In genomic region chr6:125947581-125947980, GRCh38 we compare ENCODE assay signal across 14 cellular contexts. TPM values are rescaled to one million over a fixed set of nuclear protein-coding genes. Genes with fewer than 3 reads are reported as not detected.
A peak's percentile ranks its signal among the peaks of the same experiment; 100 is the strongest.
DNase-seq lines count a peak whose midpoint lies in the region; ATAC-seq, FAIRE-seq and TF ChIP-seq lines count a peak whose summit lies in the region.
"Had no signal": no experiment of that assay in that cellular context is flagged by ENCODE, and none has a peak within 500 bp of the region (broad histone marks: within the 10 kb centered on the region; RNA-seq: fewer than 3 reads in every experiment).

No MANE protein-coding gene starts in this region.

- ATAC-seq in A549 (peak in 1 of 2 experiments; percentile 54; a peak in 3 of 6 replicates), IMR-90 (ENCODE audit: low read depth) (no peak)
- no peak for ATAC-seq in CD8-positive, alpha-beta T cell

- no peak overlapping the region for H3K4me3 Mint-ChIP-seq in CD8-positive, alpha-beta T cell

- peaks cover 89% of the 10 kb centered on the region for H3K4me1 ChIP-seq in A549
- peaks cover 26% of the 10 kb centered on the region for H3K4me1 ChIP-seq in IMR-90 (ENCODE audit: control insufficient read depth, insufficient read depth, low read length)
- peaks cover 60% of the 10 kb centered on the region for H3K4me1 ChIP-seq in mammary epithelial cell (ENCODE audit: insufficient read depth, low read length)
- no peaks in the 10 kb centered on the region for H3K4me1 ChIP-seq in CD8-positive, alpha-beta T cell (ENCODE audit: insufficient read depth, low read length)
- H3K4me1 ChIP-seq: testis had no signal

- no peak overlapping the region for H3K27ac Mint-ChIP-seq in CD8-positive, alpha-beta T cell

- 5% methylated on average over 2 of the region's 2 CpGs for WGBS in A549 (ENCODE audit: missing lambda C conversion rate)
- WGBS in IMR-90 (ENCODE audit: extremely low coverage in 2 of 2, insufficient read length in 1 of 2), 2 experiments, result no CpG with 5 or more reads among the region's 2 CpGs
- 76% methylated on average over 2 of the region's 2 CpGs for WGBS in mammary epithelial cell (ENCODE audit: low coverage, missing lambda C conversion rate)

- H3K14ac ChIP-seq in IMR-90 (replicated peaks; ENCODE audit: low read depth, low read length), result peak overlapping the region; percentile 22; the same call in 1 of the 2 replicates

- TF ChIP-seq EP300 in A549 (IDR thresholded peaks at IDR 0.05), result no peak

- POLR2A ChIA-PET in A549 (lab: Yijun Ruan, JAX) (interaction anchor here (1.0 to 3.0 kb wide), 4 partner anchors 28 to 158 kb away, joined by 4 to 20 read pairs (median 7); partner anchors contain the start of genes NCOA7 and TRMT11), IMR-90 (lab: Charles Lee; ENCODE audit: unreplicated experiment) (no interaction called here)
- POLR2A ChIA-PET in CD8-positive, alpha-beta T cell (lab: Charles Lee), result interaction anchor here (1.0 kb wide), 1 partner anchor 9 kb away, joined by 3 read pairs; no protein-coding TSS in a partner anchor

- H3K27me3 ChIP-seq in IMR-90 (ENCODE audit: control insufficient read depth, insufficient read depth, low read length) (no peaks in the 10 kb centered on the region), mammary epithelial cell (ENCODE audit: insufficient read depth, low read length) (no peaks in the 10 kb centered on the region)
- H3K27me3 ChIP-seq in CD8-positive, alpha-beta T cell (ENCODE audit: insufficient read depth, low read length), result no peaks in the 10 kb centered on the region
- H3K27me3 ChIP-seq: cardiac muscle cell, testis had no signal

- peak overlapping the region; percentile 79 for H3K4ac ChIP-seq in IMR-90 (ENCODE audit: low read depth, low read length)

- peak overlapping the region; percentile 77 for H4K91ac ChIP-seq in IMR-90 (ENCODE audit: insufficient read depth, low read depth, low read length)

- CTCF ChIA-PET in A549 (lab: Yijun Ruan, JAX), result interaction anchor here (0.8 to 5.8 kb wide), 14 partner anchors 8 to 634 kb away, joined by 3 to 43 read pairs (median 4); partner anchors contain the start of gene HINT3
- CTCF ChIA-PET in IMR-90 (lab: Yijun Ruan, JAX), result interaction anchor here (0.7 to 1.1 kb wide), 2 partner anchors 9 to 11 kb away, joined by 4 to 5 read pairs; partner anchors contain the start of gene HINT3
- CTCF ChIA-PET in mammary epithelial cell (lab: Charles Lee; ENCODE audit: low non-redundant PET), result interaction anchor here (0.5 kb wide), 1 partner anchor 633 kb away, joined by 4 read pairs; no protein-coding TSS in a partner anchor
- CTCF ChIA-PET in CD8-positive, alpha-beta T cell (lab: Charles Lee), result interaction anchor here (0.6 to 2.8 kb wide), 3 partner anchors 9 to 157 kb away, joined by 3 to 19 read pairs (median 8); partner anchors contain the start of genes HINT3 and NCOA7

- intact Hi-C loops in IMR-90 (cut with micrococcal nuclease), result loop anchor here (5.0 kb wide), 1 partner anchor 75 kb away; no protein-coding TSS in a partner anchor
- intact Hi-C loops in mammary epithelial cell (cut with micrococcal nuclease), result no loop called here
- intact Hi-C loops in CD8-positive, alpha-beta T cell (cut with DNase I, micrococcal nuclease), result no loop called here

- H3K9me3 ChIP-seq in A549 (no peaks in the 10 kb centered on the region), IMR-90 (ENCODE audit: control insufficient read depth, insufficient read depth, low read length) (no peaks in the 10 kb centered on the region), mammary epithelial cell (replicated peaks; ENCODE audit: insufficient read depth, low read length) (no peaks in the 10 kb centered on the region)
- no peaks in the 10 kb centered on the region for H3K9me3 ChIP-seq in CD8-positive, alpha-beta T cell (ENCODE audit: low read length)
- H3K9me3 ChIP-seq: testis had no signal

- H3K9me3 Mint-ChIP-seq in CD8-positive, alpha-beta T cell, result no peaks in the 10 kb centered on the region

- H3K36me3 ChIP-seq in IMR-90 (ENCODE audit: control insufficient read depth, insufficient read depth, low read length), result no peaks in the 10 kb centered on the region
- H3K36me3 ChIP-seq in mammary epithelial cell (ENCODE audit: insufficient read depth, low read length), result no peaks in the 10 kb centered on the region
- no peaks in the 10 kb centered on the region for H3K36me3 ChIP-seq in CD8-positive, alpha-beta T cell (ENCODE audit: insufficient read depth, low read length)
- H3K36me3 ChIP-seq: cardiac muscle cell, WERI-Rb-1 had no signal

- H2BK20ac ChIP-seq in IMR-90 (ENCODE audit: low read depth, low read length), result peak overlapping the region; percentile 91

- H3K9me1 ChIP-seq in IMR-90 (ENCODE audit: insufficient read depth, low read length), result peaks cover 6% of the 10 kb centered on the region

- H2AFZ ChIP-seq in IMR-90 (replicated peaks; ENCODE audit: low read length, poor library complexity), result peak overlapping the region; percentile 35
- no peak overlapping the region for H2AFZ ChIP-seq in mammary epithelial cell (ENCODE audit: low read depth, low read length)

- no peaks in the 10 kb centered on the region for H3K36me3 Mint-ChIP-seq in CD8-positive, alpha-beta T cell

- H2BK5ac ChIP-seq in IMR-90 (ENCODE audit: low read depth, low read length, poor library complexity, severe bottlenecking), result peak overlapping the region; percentile 21

- DNase-seq in A549 (ENCODE audit: low read depth in 1 of 2, low spot score in 1 of 2) (peak in 1 of 2 experiments; percentile 85), IMR-90 (peak; percentile 49), mammary epithelial cell (peak; percentile 67), iris pigment epithelial cell (ENCODE audit: low read depth) (peak; percentile 55), NOMO-1 (lab: John Stamatoyannopoulos, UW; ENCODE audit: unreplicated experiment in 2 of 2) (no peak), NCI-H524 (lab: John Stamatoyannopoulos, UW) (no peak)
- no peak for DNase-seq in stimulated activated CD4-positive, alpha-beta T cell treated with anti-CD3 and anti-CD28 coated beads, Interleukin-15, amount 100 ng/mL, for 24 hours
- DNase-seq in CD8-positive, alpha-beta T cell, result no peak
- DNase-seq: activated naive CD4-positive, alpha-beta T cell; mesendoderm; SW 1271; testis; WERI-Rb-1 had no signal

- H3K4me1 Mint-ChIP-seq in CD8-positive, alpha-beta T cell (ENCODE audit: low read depth), result no peaks in the 10 kb centered on the region

- peak overlapping the region; percentile 45 for H3K18ac ChIP-seq in IMR-90 (ENCODE audit: low read depth, low read length)

- no peak for TF ChIP-seq POLR2A in A549 (IDR thresholded peaks at IDR 0.05; ENCODE audit: low read length)
- TF ChIP-seq POLR2A in IMR-90 (IDR thresholded peaks at IDR 0.05; ENCODE audit: low read depth, low read length), result no peak

- H4K20me1 ChIP-seq in IMR-90 (ENCODE audit: insufficient read depth, low read length) (no peaks in the 10 kb centered on the region), mammary epithelial cell (ENCODE audit: insufficient read depth, low read length) (no peaks in the 10 kb centered on the region)

- H4K5ac ChIP-seq in IMR-90 (ENCODE audit: low read depth, low read length), result peak overlapping the region; percentile 34; the same call in 1 of the 2 replicates

- H3K79me2 ChIP-seq in mammary epithelial cell (ENCODE audit: insufficient read depth, low read length), result no peaks in the 10 kb centered on the region

- dilution Hi-C loops in IMR-90 (cut with HindIII; ENCODE audit: low sequenced_read_pairs, unreplicated experiment) (no loop called here), mammary epithelial cell (cut with HindIII; ENCODE audit: low sequenced_read_pairs) (loop anchor here (5.0 kb wide), 1 partner anchor 155 kb away; the partner anchor contains the start of gene NCOA7)

- no peak overlapping the region for H3K4me3 ChIP-seq in A549
- H3K4me3 ChIP-seq in IMR-90 (ENCODE audit: insufficient read depth, low read depth, low read length), result no peak overlapping the region
- H3K4me3 ChIP-seq in mammary epithelial cell (replicated peaks in 1 of 3; ENCODE audit: insufficient read depth in 1 of 3, low read depth in 2 of 3, low read length in 3 of 3), result no peak overlapping the region
- H3K4me3 ChIP-seq in CD8-positive, alpha-beta T cell (ENCODE audit: low read depth, low read length), result no peak overlapping the region
- H3K4me3 ChIP-seq: cardiac muscle cell, testis had no signal

- peak overlapping the region; percentile 68 for H3K4me2 ChIP-seq in A549
- H3K4me2 ChIP-seq in IMR-90 (ENCODE audit: low read depth, low read length), result no peak overlapping the region
- no peak overlapping the region for H3K4me2 ChIP-seq in mammary epithelial cell (ENCODE audit: insufficient read depth, low read depth, low read length)

- H3K27ac ChIP-seq in A549 (peak overlapping the region; percentile 93 to 98), IMR-90 (ENCODE audit: insufficient read depth, low read length) (no peak overlapping the region), mammary epithelial cell (ENCODE audit: insufficient read depth, low read depth, low read length) (peak overlapping the region; percentile 9)
- no peak overlapping the region for H3K27ac ChIP-seq in CD8-positive, alpha-beta T cell (ENCODE audit: low read depth, low read length)
- H3K27ac ChIP-seq: cardiac muscle cell, testis, WERI-Rb-1 had no signal

- no peaks in the 10 kb centered on the region for H3K79me1 ChIP-seq in IMR-90 (ENCODE audit: low read depth in 1 of 2, low read length in 2 of 2)

- peak overlapping the region; percentile 86 for H2BK120ac ChIP-seq in IMR-90 (ENCODE audit: low read depth, low read length)

- peak overlapping the region; percentile 11 for H2AK5ac ChIP-seq in IMR-90 (ENCODE audit: low read depth, low read length)

- H2BK15ac ChIP-seq in IMR-90 (ENCODE audit: low read depth, low read length), result 0 out of 3 replicates have a peak overlapping the region, but pooled peaks have one; percentile 18

- peak overlapping the region in 1 of 2 experiments; percentile 62; a peak in 2 of 4 replicates for H4K8ac ChIP-seq in IMR-90 (ENCODE audit: low read depth in 2 of 2, low read length in 2 of 2)

- BruUV-seq in IMR-90 (replicated peaks; lab: Mats Ljungman, UMichigan) (no TSS peak), mammary epithelial cell (replicated peaks; lab: Mats Ljungman, UMichigan) (TSS peak; percentile 39)

- H3K23ac ChIP-seq in IMR-90 (ENCODE audit: low read depth, low read length), result no peak overlapping the region

- no peak for TF ChIP-seq RAD21 in A549 (conservative IDR thresholded peaks at IDR 0.05 in 1 of 2, IDR thresholded peaks at IDR 0.05 in 1 of 2)
- no peak for TF ChIP-seq RAD21 in IMR-90 (IDR thresholded peaks at IDR 0.05; ENCODE audit: low read length)

- H2AK9ac ChIP-seq in IMR-90 (replicated peaks; ENCODE audit: low read depth, low read length, poor library complexity), result no peak overlapping the region

- H3K9ac ChIP-seq in IMR-90 (ENCODE audit: low read depth, low read length) (no peak overlapping the region), mammary epithelial cell (ENCODE audit: insufficient read depth, low read length) (no peak overlapping the region)

- no peak for FAIRE-seq in A549 (lab: Jason Lieb, UNC)

- in situ Hi-C loops in IMR-90 (cut with MboI; ENCODE audit: low sequenced_read_pairs), result no loop called here
- in situ Hi-C loops in mammary epithelial cell (cut with MboI; ENCODE audit: low sequenced_read_pairs in 2 of 2), result loop anchor here in 1 of 2 donors (5.0 kb wide), 1 partner anchor 40 kb away; no protein-coding TSS in a partner anchor

- peaks cover 11% of the 10 kb centered on the region for H3K27me3 Mint-ChIP-seq in CD8-positive, alpha-beta T cell (ENCODE audit: low read depth)

- no peak for TF ChIP-seq CTCF in A549 (IDR thresholded peaks at IDR 0.05)
- no peak for TF ChIP-seq CTCF in IMR-90 (conservative IDR thresholded peaks at IDR 0.05; ENCODE audit: low read depth, low read length)
- TF ChIP-seq CTCF in mammary epithelial cell (conservative IDR thresholded peaks at IDR 0.05 in 1 of 2, IDR thresholded peaks at IDR 0.05 in 1 of 2; ENCODE audit: extremely low read depth in 1 of 2, insufficient read depth in 1 of 2, low read depth in 1 of 2, low read length in 2 of 2), result no peak
- no peak for TF ChIP-seq CTCF in CD8-positive, alpha-beta T cell (IDR thresholded peaks at IDR 0.05)

- no peak overlapping the region for H3K56ac ChIP-seq in IMR-90 (ENCODE audit: extremely low read depth, insufficient read depth, low read length)

RNA-seq across cellular contexts. Expression of gene HINT3, which starts 9.0 kb away (rescaled TPM):
- polyA plus RNA-seq in A549 (2011; rRNA removed) (4.7 and 7.2 TPM in 2 replicates), A549 (2017; fragmentation: RNase III; extraction: RNeasy Plus Mini Kit Qiagen cat#74134 plus additional on column Dnase treatment) (13.0 to 13.8 TPM (median 13.5 TPM) in 3 replicates), IMR-90 (2012; rRNA removed) (2.3 and 3.4 TPM in 2 replicates), mammary epithelial cell (0.94 TPM)
- 2.1 and 2.9 TPM in 2 replicates for polyA plus RNA-seq in A549 (2012; cell fraction: cytosol; rRNA removed)
- 1.1 and 1.9 TPM in 2 replicates for polyA plus RNA-seq in A549 (2012; cell fraction: nucleus; rRNA removed)
- 1.5 and 1.6 TPM in 2 replicates for polyA minus RNA-seq in A549 (2011; rRNA and poly(A)+ RNA removed)
- total RNA-seq in IMR-90 (2012; rRNA removed) (6.5 and 9.4 TPM in 2 replicates), mammary epithelial cell (10 to 100 TPM; 13.3 to 23.5 TPM)
- polyA plus RNA-seq in IMR-90 (2012; cell fraction: cytosol; rRNA removed), result 2.0 and 2.6 TPM in 2 replicates
- polyA plus RNA-seq in IMR-90 (2012; cell fraction: nucleus; rRNA removed; ENCODE audit: low replicate concordance), result 0.77 and 1.2 TPM in 2 replicates
- 0.93 TPM for polyA minus RNA-seq in mammary epithelial cell
- total RNA-seq in CD8-positive, alpha-beta T cell, result 10 to 100 TPM; 14.2 to 15.4 TPM

RNA-seq across cellular contexts. Expression of gene TRMT11, which starts 38.8 kb away (rescaled TPM):
- 33.2 and 44.1 TPM in 2 replicates for polyA plus RNA-seq in A549 (2011; rRNA removed)
- polyA plus RNA-seq in A549 (2012; cell fraction: cytosol; rRNA removed), result 9.6 and 10.9 TPM in 2 replicates
- polyA plus RNA-seq in A549 (2012; cell fraction: nucleus; rRNA removed), result 6.9 and 11.0 TPM in 2 replicates
- polyA plus RNA-seq in A549 (2017; fragmentation: RNase III; extraction: RNeasy Plus Mini Kit Qiagen cat#74134 plus additional on column Dnase treatment), result 16.1 to 17.4 TPM (median 16.2 TPM) in 3 replicates
- polyA minus RNA-seq in A549 (2011; rRNA and poly(A)+ RNA removed), result 16.6 and 20.7 TPM in 2 replicates
- total RNA-seq in IMR-90 (2012; rRNA removed), result 19.0 and 29.7 TPM in 2 replicates
- polyA plus RNA-seq in IMR-90 (2012; rRNA removed), result 10.9 and 14.3 TPM in 2 replicates
- 2.1 and 3.4 TPM in 2 replicates for polyA plus RNA-seq in IMR-90 (2012; cell fraction: cytosol; rRNA removed)
- polyA plus RNA-seq in IMR-90 (2012; cell fraction: nucleus; rRNA removed; ENCODE audit: low replicate concordance), result 3.1 and 42.8 TPM in 2 replicates
- 10 to 100 TPM; 19.5 to 23.3 TPM for total RNA-seq in mammary epithelial cell
- 14.8 TPM for polyA plus RNA-seq in mammary epithelial cell
- polyA minus RNA-seq in mammary epithelial cell, result 2.7 TPM
- 10 to 100 TPM; 19.0 to 19.4 TPM for total RNA-seq in CD8-positive, alpha-beta T cell

Comparison
In these comparisons a context has a peak if more than half of its experiments do, and no peak if none do; other contexts are left out.
1. DNase-seq: peak in IMR-90 (single experiment), mammary epithelial cell (single experiment) and iris pigment epithelial cell (single experiment); none in stimulated activated CD4-positive, alpha-beta T cell treated with anti-CD3 and anti-CD28 coated beads, Interleukin-15, amount 100 ng/mL, for 24 hours (single experiment), NOMO-1 (0 of 2), NCI-H524 (0 of 2) and CD8-positive, alpha-beta T cell (0 of 7).
2. H3K27ac ChIP-seq: peak in A549 (2 of 2) and mammary epithelial cell (single experiment); none in IMR-90 (single experiment) and CD8-positive, alpha-beta T cell (single experiment).